ENCODE assay signal across 1 cellular context in the genomic region with DNA sequence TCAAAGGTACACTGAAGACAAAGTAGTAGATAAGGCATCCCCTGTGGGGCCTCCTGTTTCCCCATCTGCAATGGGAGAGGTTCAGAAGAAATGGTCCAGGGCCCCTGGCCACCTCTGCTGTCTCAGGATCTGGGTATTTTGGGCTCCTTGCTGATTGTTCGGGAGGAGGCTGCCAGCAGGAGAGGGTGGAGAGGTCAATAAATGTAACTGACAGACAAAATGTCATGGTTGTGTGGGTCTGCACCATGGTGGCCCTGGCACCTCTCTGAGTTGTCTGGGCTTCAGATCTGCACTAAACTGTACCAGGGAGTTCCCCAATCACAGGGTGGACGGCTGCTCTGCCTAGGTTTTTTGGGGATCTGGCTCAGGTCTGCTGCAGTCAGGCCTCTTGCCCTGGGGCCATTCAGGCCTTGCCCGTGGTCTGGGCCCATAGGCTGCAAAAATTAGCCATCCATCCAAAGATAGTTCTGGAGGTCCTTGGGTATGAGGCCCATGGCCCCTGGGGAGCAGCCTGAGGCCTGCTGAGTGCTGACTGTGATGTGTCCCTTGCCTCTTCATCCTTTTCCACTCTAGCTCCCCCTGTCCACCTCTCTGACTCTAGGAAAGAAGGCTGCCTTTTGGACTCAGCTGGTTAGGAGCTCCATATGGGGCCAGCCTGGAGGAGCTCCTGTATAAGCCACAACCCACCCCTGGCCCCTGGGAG.
TF ChIP-seq lines count a peak whose summit lies in the region.

No MANE protein-coding gene starts in this region.

TF ChIP-seq in WTC11, 78 proteins besides CTCF, POLR2A, EP300 and RAD21 (continued from another document):
- TF ChIP-seq, protein P1, sequence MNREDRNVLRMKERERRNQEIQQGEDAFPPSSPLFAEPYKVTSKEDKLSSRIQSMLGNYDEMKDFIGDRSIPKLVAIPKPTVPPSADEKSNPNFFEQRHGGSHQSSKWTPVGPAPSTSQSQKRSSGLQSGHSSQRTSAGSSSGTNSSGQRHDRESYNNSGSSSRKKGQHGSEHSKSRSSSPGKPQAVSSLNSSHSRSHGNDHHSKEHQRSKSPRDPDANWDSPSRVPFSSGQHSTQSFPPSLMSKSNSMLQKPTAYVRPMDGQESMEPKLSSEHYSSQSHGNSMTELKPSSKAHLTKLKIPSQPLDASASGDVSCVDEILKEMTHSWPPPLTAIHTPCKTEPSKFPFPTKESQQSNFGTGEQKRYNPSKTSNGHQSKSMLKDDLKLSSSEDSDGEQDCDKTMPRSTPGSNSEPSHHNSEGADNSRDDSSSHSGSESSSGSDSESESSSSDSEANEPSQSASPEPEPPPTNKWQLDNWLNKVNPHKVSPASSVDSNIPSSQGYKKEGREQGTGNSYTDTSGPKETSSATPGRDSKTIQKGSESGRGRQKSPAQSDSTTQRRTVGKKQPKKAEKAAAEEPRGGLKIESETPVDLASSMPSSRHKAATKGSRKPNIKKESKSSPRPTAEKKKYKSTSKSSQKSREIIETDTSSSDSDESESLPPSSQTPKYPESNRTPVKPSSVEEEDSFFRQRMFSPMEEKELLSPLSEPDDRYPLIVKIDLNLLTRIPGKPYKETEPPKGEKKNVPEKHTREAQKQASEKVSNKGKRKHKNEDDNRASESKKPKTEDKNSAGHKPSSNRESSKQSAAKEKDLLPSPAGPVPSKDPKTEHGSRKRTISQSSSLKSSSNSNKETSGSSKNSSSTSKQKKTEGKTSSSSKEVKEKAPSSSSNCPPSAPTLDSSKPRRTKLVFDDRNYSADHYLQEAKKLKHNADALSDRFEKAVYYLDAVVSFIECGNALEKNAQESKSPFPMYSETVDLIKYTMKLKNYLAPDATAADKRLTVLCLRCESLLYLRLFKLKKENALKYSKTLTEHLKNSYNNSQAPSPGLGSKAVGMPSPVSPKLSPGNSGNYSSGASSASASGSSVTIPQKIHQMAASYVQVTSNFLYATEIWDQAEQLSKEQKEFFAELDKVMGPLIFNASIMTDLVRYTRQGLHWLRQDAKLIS (CRISPR knock-in tag; IDR thresholded peaks at IDR 0.05; ENCODE audit: borderline replicate concordance) = no peak
- TF ChIP-seq ZNF263 (CRISPR knock-in tag; IDR thresholded peaks at IDR 0.05; ENCODE audit: low read depth) = no peak
- no peak for TF ChIP-seq ZNF416 (CRISPR knock-in tag; IDR thresholded peaks at IDR 0.05)
- TF ChIP-seq NFE2L1 (CRISPR knock-in tag; IDR thresholded peaks at IDR 0.05) = no peak
- TF ChIP-seq ZNF423 (CRISPR knock-in tag; IDR thresholded peaks at IDR 0.05) = no peak
- TF ChIP-seq, protein P2, sequence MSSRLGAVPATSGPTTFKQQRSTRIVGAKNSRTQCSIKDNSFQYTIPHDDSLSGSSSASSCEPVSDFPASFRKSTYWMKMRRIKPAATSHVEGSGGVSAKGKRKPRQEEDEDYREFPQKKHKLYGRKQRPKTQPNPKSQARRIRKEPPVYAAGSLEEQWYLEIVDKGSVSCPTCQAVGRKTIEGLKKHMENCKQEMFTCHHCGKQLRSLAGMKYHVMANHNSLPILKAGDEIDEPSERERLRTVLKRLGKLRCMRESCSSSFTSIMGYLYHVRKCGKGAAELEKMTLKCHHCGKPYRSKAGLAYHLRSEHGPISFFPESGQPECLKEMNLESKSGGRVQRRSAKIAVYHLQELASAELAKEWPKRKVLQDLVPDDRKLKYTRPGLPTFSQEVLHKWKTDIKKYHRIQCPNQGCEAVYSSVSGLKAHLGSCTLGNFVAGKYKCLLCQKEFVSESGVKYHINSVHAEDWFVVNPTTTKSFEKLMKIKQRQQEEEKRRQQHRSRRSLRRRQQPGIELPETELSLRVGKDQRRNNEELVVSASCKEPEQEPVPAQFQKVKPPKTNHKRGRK (CRISPR knock-in tag; IDR thresholded peaks at IDR 0.05; ENCODE audit: borderline replicate concordance) = no peak
- TF ChIP-seq MYBL2 (CRISPR knock-in tag; IDR thresholded peaks at IDR 0.05) = no peak
- TF ChIP-seq NR3C1 (CRISPR knock-in tag; conservative IDR thresholded peaks at IDR 0.05; ENCODE audit: low read depth) = no peak
- TF ChIP-seq, protein P3, sequence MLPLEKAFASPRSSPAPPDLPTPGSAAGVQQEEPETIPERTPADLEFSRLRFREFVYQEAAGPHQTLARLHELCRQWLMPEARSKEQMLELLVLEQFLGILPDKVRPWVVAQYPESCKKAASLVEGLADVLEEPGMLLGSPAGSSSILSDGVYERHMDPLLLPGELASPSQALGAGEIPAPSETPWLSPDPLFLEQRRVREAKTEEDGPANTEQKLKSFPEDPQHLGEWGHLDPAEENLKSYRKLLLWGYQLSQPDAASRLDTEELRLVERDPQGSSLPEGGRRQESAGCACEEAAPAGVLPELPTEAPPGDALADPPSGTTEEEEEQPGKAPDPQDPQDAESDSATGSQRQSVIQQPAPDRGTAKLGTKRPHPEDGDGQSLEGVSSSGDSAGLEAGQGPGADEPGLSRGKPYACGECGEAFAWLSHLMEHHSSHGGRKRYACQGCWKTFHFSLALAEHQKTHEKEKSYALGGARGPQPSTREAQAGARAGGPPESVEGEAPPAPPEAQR (CRISPR knock-in tag; IDR thresholded peaks at IDR 0.05) = no peak
- no peak for TF ChIP-seq HMGA2 (CRISPR knock-in tag; IDR thresholded peaks at IDR 0.05)
- no peak for TF ChIP-seq FOXJ3 (CRISPR knock-in tag; IDR thresholded peaks at IDR 0.05; ENCODE audit: borderline replicate concordance)
TF ChIP-seq in WTC11: peak in this region for 0.
